Comparison of ENCODE assay signal across 15 cellular contexts in genomic region chr16:89435051-89435450, GRCh38. TPM values are rescaled to one million over a fixed set of nuclear protein-coding genes. Genes with fewer than 3 reads are reported as not detected.
DNase-seq lines count a peak whose midpoint lies in the region; ATAC-seq and FAIRE-seq lines count a peak whose summit lies in the region.
"Had no signal": no experiment of that assay in that cellular context is flagged by ENCODE, and none has a peak within 500 bp of the region (broad histone marks: within the 10 kb centered on the region; RNA-seq: fewer than 3 reads in every experiment).

No MANE protein-coding gene starts in this region.

- peaks cover 20% of the 10 kb centered on the region for H3K36me3 Mint-ChIP-seq in activated CD4-positive, alpha-beta T cell treated with anti-CD3 and anti-CD28 coated beads, Interleukin-2, amount 10 ng/mL, durations not matched to agents 24 days and 14 days (ENCODE audit: low read depth)
- peaks cover 13% of the 10 kb centered on the region for H3K36me3 Mint-ChIP-seq in activated naive CD8-positive, alpha-beta T cell treated with anti-CD3 and anti-CD28 coated beads, Interleukin-2, amount 10 ng/mL, durations not matched to agents 7 days and 5 days

- no peak overlapping the region for H3K4me2 ChIP-seq in trophoblast cell (ENCODE audit: low read length)

- H3K4me1 ChIP-seq in trophoblast cell (ENCODE audit: control insufficient read depth in 1 of 2, insufficient read depth in 2 of 2, low read length in 2 of 2): peaks cover 3 to 6% of the 10 kb centered on the region in 2 experiments

- POLR2A ChIA-PET in activated naive CD8-positive, alpha-beta T cell treated with anti-CD3 and anti-CD28 coated beads, Interleukin-2, amount 10 ng/mL, durations not matched to agents 7 days and 5 days (lab: Charles Lee): interaction anchor here (0.5 to 2.2 kb wide), 8 partner anchors 20 to 96 kb away, joined by 3 to 9 read pairs (median 4); partner anchors contain the start of gene SPG7

- no peaks in the 10 kb centered on the region for H3K27me3 Mint-ChIP-seq in activated CD4-positive, alpha-beta T cell treated with anti-CD3 and anti-CD28 coated beads, Interleukin-2, amount 10 ng/mL, durations not matched to agents 24 days and 14 days
- H3K27me3 Mint-ChIP-seq in activated naive CD8-positive, alpha-beta T cell treated with anti-CD3 and anti-CD28 coated beads, Interleukin-2, amount 10 ng/mL, durations not matched to agents 7 days and 5 days: no peaks in the 10 kb centered on the region

- no peak overlapping the region for H4K12ac ChIP-seq in trophoblast cell (ENCODE audit: low read depth, low read length)

- FAIRE-seq in urothelium cell line (lab: Jason Lieb, UNC): no peak
- FAIRE-seq: astrocyte had no signal

- no peak for DNase-seq in activated CD4-positive, alpha-beta T cell treated with anti-CD3 and anti-CD28 coated beads, Interleukin-2, amount 10 ng/mL, durations not matched to agents 24 days and 14 days
- no peak for DNase-seq in activated CD4-positive, alpha-beta T cell treated with anti-CD3 and anti-CD28 coated beads, Interleukin-2, amount 50 U/mL, for 1 hour
- DNase-seq in HT-29 (ENCODE audit: low spot score) (peak; percentile 16), trophoblast cell (no peak), SW 1271 (lab: John Stamatoyannopoulos, UW) (no peak), urothelium cell line (ENCODE audit: low spot score) (no peak), hippocampal formation (lab: John Stamatoyannopoulos, UW) (no peak)
- no peak for DNase-seq in activated naive CD8-positive, alpha-beta T cell treated with anti-CD3 and anti-CD28 coated beads, Interleukin-2, amount 10 ng/mL, durations not matched to agents 7 days and 5 days
- DNase-seq: Caco-2; KG1; NCI-H1105; NK-92 treated with Interleukin-12 subunit alpha and Interleukin-12 subunit beta, amount 100 ng/mL, for 24 hours had no signal

- no peak overlapping the region for H3K4me3 ChIP-seq in trophoblast cell (ENCODE audit: low read depth, low read length)
- H3K4me3 ChIP-seq: tibial artery had no signal

- WGBS in trophoblast cell (ENCODE audit: extremely low coverage, insufficient coverage, insufficient read length): no CpG with 5 or more reads among the region's 6 CpGs

- intact Hi-C loops in activated CD4-positive, alpha-beta T cell treated with anti-CD3 and anti-CD28 coated beads, Interleukin-2, amount 10 ng/mL, durations not matched to agents 24 days and 14 days (cut with micrococcal nuclease): no loop called here

- H3K23ac ChIP-seq in trophoblast cell (ENCODE audit: low read length): no peak overlapping the region

- H4K8ac ChIP-seq in trophoblast cell (ENCODE audit: low read depth, low read length): no peak overlapping the region

- no peak overlapping the region for H2BK120ac ChIP-seq in trophoblast cell (ENCODE audit: insufficient read depth, low read length, poor library complexity)

- no peaks in the 10 kb centered on the region for H3K9me3 Mint-ChIP-seq in activated CD4-positive, alpha-beta T cell treated with anti-CD3 and anti-CD28 coated beads, Interleukin-2, amount 10 ng/mL, durations not matched to agents 24 days and 14 days
- no peaks in the 10 kb centered on the region for H3K9me3 Mint-ChIP-seq in activated naive CD8-positive, alpha-beta T cell treated with anti-CD3 and anti-CD28 coated beads, Interleukin-2, amount 10 ng/mL, durations not matched to agents 7 days and 5 days

- no peak overlapping the region for H4K91ac ChIP-seq in trophoblast cell (ENCODE audit: low read depth, low read length)

- peak overlapping the region; percentile 95 for H3K4ac ChIP-seq in trophoblast cell (ENCODE audit: low read depth, low read length)

- H3K4me3 Mint-ChIP-seq in activated CD4-positive, alpha-beta T cell treated with anti-CD3 and anti-CD28 coated beads, Interleukin-2, amount 10 ng/mL, durations not matched to agents 24 days and 14 days: peak overlapping the region; percentile 68
- peak overlapping the region; percentile 71 for H3K4me3 Mint-ChIP-seq in activated naive CD8-positive, alpha-beta T cell treated with anti-CD3 and anti-CD28 coated beads, Interleukin-2, amount 10 ng/mL, durations not matched to agents 7 days and 5 days

- no peak overlapping the region for H2AK5ac ChIP-seq in trophoblast cell (ENCODE audit: low read length)

- H3K79me2 ChIP-seq in trophoblast cell (ENCODE audit: control insufficient read depth, insufficient read depth, low read length, poor library complexity): peaks cover 51% of the 10 kb centered on the region

- no peaks in the 10 kb centered on the region for H3K27me3 ChIP-seq in trophoblast cell (ENCODE audit: insufficient read depth, low read length)
- H3K27me3 ChIP-seq: tibial artery had no signal

- peaks cover 3 to 4% of the 10 kb centered on the region in 2 experiments for H3K36me3 ChIP-seq in trophoblast cell (ENCODE audit: control insufficient read depth in 1 of 2, insufficient read depth in 2 of 2, low read length in 2 of 2)
- H3K36me3 ChIP-seq: tibial artery had no signal

- H3K27ac Mint-ChIP-seq in activated CD4-positive, alpha-beta T cell treated with anti-CD3 and anti-CD28 coated beads, Interleukin-2, amount 10 ng/mL, durations not matched to agents 24 days and 14 days: no peak overlapping the region
- H3K27ac Mint-ChIP-seq in activated naive CD8-positive, alpha-beta T cell treated with anti-CD3 and anti-CD28 coated beads, Interleukin-2, amount 10 ng/mL, durations not matched to agents 7 days and 5 days: peak overlapping the region; percentile 71

- peaks cover 58% of the 10 kb centered on the region for H3K4me1 Mint-ChIP-seq in activated CD4-positive, alpha-beta T cell treated with anti-CD3 and anti-CD28 coated beads, Interleukin-2, amount 10 ng/mL, durations not matched to agents 24 days and 14 days
- H3K4me1 Mint-ChIP-seq in activated naive CD8-positive, alpha-beta T cell treated with anti-CD3 and anti-CD28 coated beads, Interleukin-2, amount 10 ng/mL, durations not matched to agents 7 days and 5 days: peaks cover 42% of the 10 kb centered on the region

- no peaks in the 10 kb centered on the region for H3K79me1 ChIP-seq in trophoblast cell (ENCODE audit: low read length)

- H2BK5ac ChIP-seq in trophoblast cell (ENCODE audit: low read depth, low read length, poor library complexity): no peak overlapping the region

- no peak overlapping the region for H3K27ac ChIP-seq in trophoblast cell (ENCODE audit: low read depth, low read length)
- H3K27ac ChIP-seq: parathyroid adenoma, tibial artery had no signal

- no peak overlapping the region for H3K14ac ChIP-seq in trophoblast cell (ENCODE audit: low read length)

- H2BK12ac ChIP-seq in trophoblast cell (ENCODE audit: low read length): no peak overlapping the region

- no peaks in the 10 kb centered on the region for H3K9me3 ChIP-seq in trophoblast cell (ENCODE audit: insufficient read depth, low read depth, low read length)
- H3K9me3 ChIP-seq: Caco-2, tibial artery had no signal

- H3K9ac ChIP-seq in trophoblast cell (ENCODE audit: low read length): no peak overlapping the region
- H3K9ac ChIP-seq: parathyroid adenoma had no signal

- H3K18ac ChIP-seq in trophoblast cell (ENCODE audit: low read length): no peak overlapping the region

- no peak for ATAC-seq in activated naive CD8-positive, alpha-beta T cell treated with anti-CD3 and anti-CD28 coated beads, Interleukin-2, amount 10 ng/mL, durations not matched to agents 7 days and 5 days (ENCODE audit: low read depth)

- H2AFZ ChIP-seq in trophoblast cell (ENCODE audit: insufficient read depth, low read length, poor library complexity): no peak overlapping the region
- H2AFZ ChIP-seq: parathyroid adenoma had no signal

RNA-seq across cellular contexts. Expression of gene ANKRD11, which starts 55.3 kb away (rescaled TPM):
- 152 TPM in 2 replicates for total RNA-seq in activated CD4-positive, alpha-beta T cell treated with anti-CD3 and anti-CD28 coated beads, Interleukin-2, amount 10 ng/mL, durations not matched to agents 24 days and 14 days
- 92.5 and 122 TPM in 2 replicates for total RNA-seq in HT-29 (2014; rRNA removed; shearing (Covaris generic))
- total RNA-seq in activated naive CD8-positive, alpha-beta T cell treated with anti-CD3 and anti-CD28 coated beads, Interleukin-2, amount 10 ng/mL, durations not matched to agents 7 days and 5 days: 100 to 1,000 TPM; 213 to 217 TPM
- polyA plus RNA-seq in trophoblast cell (2013): 101 and 102 TPM in 2 replicates
